8 cellular contexts compared by ENCODE assay signal in the genomic region with DNA sequence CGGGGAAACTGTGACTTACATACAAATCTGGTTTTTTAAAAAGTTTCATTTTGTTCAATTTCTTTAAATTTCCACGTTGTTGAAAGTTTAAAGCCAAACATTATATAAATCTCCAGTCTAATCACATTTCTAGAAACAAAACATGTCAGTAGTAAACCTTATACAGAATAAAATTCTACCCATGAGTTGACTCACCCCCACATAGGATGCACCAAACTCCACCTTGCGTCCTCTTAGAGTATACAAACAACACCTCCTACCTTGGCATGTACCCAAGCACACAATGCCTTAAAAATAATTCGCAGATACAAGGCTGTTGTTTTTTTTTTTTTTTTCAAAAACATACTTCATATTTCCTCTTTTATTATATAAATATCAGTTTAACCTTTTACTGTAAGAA. TPM values are rescaled to one million over a fixed set of nuclear protein-coding genes. Genes with fewer than 3 reads are reported as not detected.
DNase-seq lines count a peak whose midpoint lies in the region; ATAC-seq and TF ChIP-seq lines count a peak whose summit lies in the region.

No MANE protein-coding gene starts in this region.

- intact Hi-C loops in PC-3 (cut with micrococcal nuclease) = no loop called here

- peak overlapping the region; percentile 45 for H3K4me3 ChIP-seq in GM23338
- H3K4me3 ChIP-seq in PC-3 (ENCODE audit: low read length) = peak overlapping the region; percentile 71
- H3K4me3 ChIP-seq in choroid plexus epithelial cell (ENCODE audit: low read depth, low read length) = peak overlapping the region; percentile 48

- no peak overlapping the region for H3K9ac ChIP-seq in PC-3 (ENCODE audit: low read length)

- H3K4me1 ChIP-seq in GM23338 (ENCODE audit: insufficient read depth) = peaks cover 49% of the 10 kb centered on the region
- peaks cover 47% of the 10 kb centered on the region for H3K4me1 ChIP-seq in PC-3 (ENCODE audit: insufficient read depth, low read length)

- H3F3A ChIP-seq in GM23338 (replicated peaks; ENCODE audit: low read depth) (peaks cover 28% of the 10 kb centered on the region), PC-3 (ENCODE audit: low read length, unreplicated experiment) (no peaks in the 10 kb centered on the region)

- H3K4me3 Mint-ChIP-seq in GM23338 = peak overlapping the region; percentile 77
- H3K4me3 Mint-ChIP-seq in natural killer cell treated with Interleukin-12 subunit alpha and Interleukin-12 subunit beta and Interleukin-15 and Interleukin-18, amount 100 ng/mL, for 72 hours = peak overlapping the region; percentile 93

- no TSS peak for BruUV-seq in PC-3 (replicated peaks; lab: Mats Ljungman, UMichigan)

- CTCF ChIA-PET in PC-3 (lab: Charles Lee) = no interaction called here

- H4K20me1 ChIP-seq in GM23338 (replicated peaks; ENCODE audit: insufficient read depth) (peaks cover 15% of the 10 kb centered on the region), PC-3 (ENCODE audit: low read length) (peaks cover 30% of the 10 kb centered on the region)

- H3K36me3 ChIP-seq in GM23338 (ENCODE audit: insufficient read depth) = no peaks in the 10 kb centered on the region
- no peaks in the 10 kb centered on the region for H3K36me3 ChIP-seq in PC-3 (ENCODE audit: low read depth, low read length)

- no peaks in the 10 kb centered on the region; the same call in 1 of the 3 replicates for H3K9me3 Mint-ChIP-seq in GM23338
- H3K9me3 Mint-ChIP-seq in natural killer cell treated with Interleukin-12 subunit alpha and Interleukin-12 subunit beta and Interleukin-15 and Interleukin-18, amount 100 ng/mL, for 72 hours = no peaks in the 10 kb centered on the region

- H3K4me2 ChIP-seq in GM23338 (peak overlapping the region; percentile 76), PC-3 (ENCODE audit: low read length) (peak overlapping the region; percentile 100)

- H3K9me3 ChIP-seq in PC-3 (ENCODE audit: low read length) = no peaks in the 10 kb centered on the region

- POLR2A ChIA-PET in PC-3 (lab: Charles Lee; ENCODE audit: unreplicated experiment) = no interaction called here

- ATAC-seq in GM23338 (no peak), PC-3 (no peak), GM21528 (IDR thresholded peaks at IDR 0.05; ENCODE audit: low FRiP score, unreplicated experiment) (no peak), GM21529 (IDR thresholded peaks at IDR 0.05; ENCODE audit: unreplicated experiment) (no peak)
- ATAC-seq in natural killer cell treated with Interleukin-12 subunit alpha and Interleukin-12 subunit beta and Interleukin-15 and Interleukin-18, amount 100 ng/mL, for 72 hours = no peak

- TF ChIP-seq CTCF in GM23338 (conservative IDR thresholded peaks at IDR 0.05; ENCODE audit: low read depth in 2 of 2) = peak in 1 of 2 experiments; percentile 35; a peak in 1 of 4 replicates
- peak; percentile 20; the same call in 1 of the 2 replicates for TF ChIP-seq CTCF in PC-3 (conservative IDR thresholded peaks at IDR 0.05; ENCODE audit: low read depth, low read length)
- TF ChIP-seq CTCF in choroid plexus epithelial cell (conservative IDR thresholded peaks at IDR 0.05; ENCODE audit: low read depth, low read length) = peak; percentile 35

- H2AFZ ChIP-seq in GM23338 (no peak overlapping the region), PC-3 (ENCODE audit: low read length) (no peak overlapping the region)

- peaks cover 4% of the 10 kb centered on the region; the same call in 1 of the 3 replicates for H3K36me3 Mint-ChIP-seq in GM23338 (ENCODE audit: low read depth)
- H3K36me3 Mint-ChIP-seq in natural killer cell treated with Interleukin-12 subunit alpha and Interleukin-12 subunit beta and Interleukin-15 and Interleukin-18, amount 100 ng/mL, for 72 hours = no peaks in the 10 kb centered on the region

- H3K4me1 Mint-ChIP-seq in GM23338 = peaks cover 67% of the 10 kb centered on the region
- H3K4me1 Mint-ChIP-seq in natural killer cell treated with Interleukin-12 subunit alpha and Interleukin-12 subunit beta and Interleukin-15 and Interleukin-18, amount 100 ng/mL, for 72 hours (ENCODE audit: low read depth in 2 of 2) = peaks cover 46 to 49% of the 10 kb centered on the region in 2 donors

- H3K27me3 Mint-ChIP-seq in GM23338 (ENCODE audit: insufficient read depth, low read depth, poor library complexity) = peaks cover 83% of the 10 kb centered on the region
- H3K27me3 Mint-ChIP-seq in natural killer cell treated with Interleukin-12 subunit alpha and Interleukin-12 subunit beta and Interleukin-15 and Interleukin-18, amount 100 ng/mL, for 72 hours = no peaks in the 10 kb centered on the region

- H3K79me2 ChIP-seq in GM23338 (replicated peaks; ENCODE audit: insufficient read depth) = peaks cover 16% of the 10 kb centered on the region; the same call in 1 of the 2 replicates
- H3K79me2 ChIP-seq in PC-3 (ENCODE audit: low read length) = peaks cover 66% of the 10 kb centered on the region

- no peak overlapping the region for H3K27ac Mint-ChIP-seq in GM23338
- H3K27ac Mint-ChIP-seq in natural killer cell treated with Interleukin-12 subunit alpha and Interleukin-12 subunit beta and Interleukin-15 and Interleukin-18, amount 100 ng/mL, for 72 hours = peak overlapping the region in 1 of 2 donors; percentile 92

- H3K27ac ChIP-seq in GM23338 (ENCODE audit: low read depth) (no peak overlapping the region), PC-3 (ENCODE audit: low read length) (no peak overlapping the region)

- no peak for DNase-seq in GM23338 (ENCODE audit: low spot score)
- DNase-seq in PC-3 = peak; percentile 59
- DNase-seq in choroid plexus epithelial cell (ENCODE audit: low read depth) = peak; percentile 57
- DNase-seq in natural killer cell treated with Interleukin-12 subunit alpha and Interleukin-12 subunit beta and Interleukin-15 and Interleukin-18, amount 100 ng/mL, for 72 hours (ENCODE audit: low spot score) = no peak
- no peak for DNase-seq in NCI-H2227 (lab: John Stamatoyannopoulos, UW; ENCODE audit: unreplicated experiment)
- DNase-seq in NOMO-1 treated with DMSO at 0.1 percent for 48 hours (lab: John Stamatoyannopoulos, UW; ENCODE audit: unreplicated experiment) = no peak

- H3K27me3 ChIP-seq in GM23338 (ENCODE audit: insufficient read depth) = peaks cover 88% of the 10 kb centered on the region
- no peaks in the 10 kb centered on the region for H3K27me3 ChIP-seq in PC-3 (ENCODE audit: low read length)

- H3K9me2 ChIP-seq in GM23338 (ENCODE audit: insufficient read depth) (no peaks in the 10 kb centered on the region), PC-3 (replicated peaks; ENCODE audit: low read length) (no peaks in the 10 kb centered on the region)

TF ChIP-seq in GM23338, 12 proteins besides CTCF, POLR2A, EP300 and RAD21:
- TF ChIP-seq NANOG (IDR thresholded peaks at IDR 0.05; ENCODE audit: borderline replicate concordance) (no peak), ZNF114 (CRISPR knock-in tag; IDR thresholded peaks at IDR 0.05) (no peak)

RNA-seq across cellular contexts. Expression of a gene that starts 3.4 kb away (rescaled TPM):
- 9.1 and 9.4 TPM in 2 replicates for total RNA-seq in GM23338 (2014; rRNA removed; shearing (Covaris generic))
- 0.40 and 0.74 TPM in 2 replicates for polyA plus RNA-seq in GM23338 (2016; fragmentation: Nextera tagmentation; extraction: Ambion mirVana)
- 18.3 and 21.8 TPM in 2 replicates for total RNA-seq in PC-3 (2014; rRNA removed)
- 10 to 100 TPM; 19.4 to 26.2 TPM for total RNA-seq in natural killer cell treated with Interleukin-12 subunit alpha and Interleukin-12 subunit beta and Interleukin-15 and Interleukin-18, amount 100 ng/mL, for 72 hours

RNA-seq across cellular contexts. Expression of a gene that starts 38.0 kb away (rescaled TPM):
- total RNA-seq in GM23338 (2014; rRNA removed; shearing (Covaris generic)) = 1.0 and 2.7 TPM in 2 replicates
- 0.87 and 1.4 TPM in 2 replicates for polyA plus RNA-seq in GM23338 (2016; fragmentation: Nextera tagmentation; extraction: Ambion mirVana)
- total RNA-seq in PC-3 (2014; rRNA removed) = 1.7 and 2.2 TPM in 2 replicates
- under 1 TPM in 1 of 2 donors, not detected in 1; 0.47 TPM for total RNA-seq in natural killer cell treated with Interleukin-12 subunit alpha and Interleukin-12 subunit beta and Interleukin-15 and Interleukin-18, amount 100 ng/mL, for 72 hours

Comparison
In these comparisons a context has a peak if more than half of its experiments do, and no peak if none do; other contexts are left out.
1. DNase-seq: peak in PC-3 (single experiment) and choroid plexus epithelial cell (single experiment); none in GM23338 (single experiment), natural killer cell treated with Interleukin-12 subunit alpha and Interleukin-12 subunit beta and Interleukin-15 and Interleukin-18, amount 100 ng/mL, for 72 hours (single experiment), NCI-H2227 (single experiment) and NOMO-1 treated with DMSO at 0.1 percent for 48 hours (single experiment).
2. Peak in every context shown above with its lines, with median percentiles within 50 percentile points of each other: H3K4me3 ChIP-seq.